Comparison of ENCODE assay signal across 8 cellular contexts in the genomic region with DNA sequence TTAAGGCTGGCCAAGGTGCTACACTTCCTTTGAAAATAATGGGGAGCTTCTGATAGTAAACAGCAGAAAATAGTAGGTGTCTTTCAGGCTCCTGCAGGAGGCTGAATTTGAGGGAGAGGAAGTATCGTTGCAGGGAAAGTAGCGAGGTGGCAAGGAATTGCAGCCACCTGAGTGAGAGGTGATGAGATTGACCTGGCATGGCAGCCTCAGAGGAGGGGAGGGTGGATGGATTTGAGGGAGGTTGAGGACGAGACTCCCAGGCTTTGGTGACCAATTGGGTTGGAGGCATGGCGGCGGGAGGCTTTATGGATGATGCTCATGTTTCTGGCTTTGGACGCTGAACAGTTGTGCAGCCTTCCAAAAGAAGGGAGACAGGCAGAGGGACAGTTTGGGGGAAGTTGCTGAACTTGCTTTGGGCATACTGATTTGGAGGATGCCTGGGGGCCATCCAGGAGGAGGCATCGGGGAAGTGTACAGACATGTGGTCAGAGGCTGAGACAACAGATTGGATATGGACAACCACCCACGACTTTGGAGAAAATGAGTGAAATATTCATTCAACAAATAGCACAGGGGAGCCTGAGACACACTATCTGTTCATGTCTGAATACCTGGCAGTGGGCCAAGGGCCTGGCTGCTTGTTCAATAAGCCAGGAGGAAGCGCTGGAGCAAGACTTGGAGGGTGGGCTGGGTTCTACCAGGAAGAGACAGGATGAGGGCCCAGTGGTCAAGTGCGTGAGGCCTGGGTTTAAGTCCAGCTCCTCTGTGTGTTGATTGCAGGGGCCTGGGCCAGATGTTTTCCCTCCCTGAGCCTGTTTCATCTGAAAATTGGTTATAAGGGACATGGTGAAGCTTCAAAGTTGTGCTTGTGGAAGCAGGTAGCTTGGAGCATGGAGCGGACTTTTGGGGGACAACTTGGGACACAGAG.
DNase-seq lines count a peak whose midpoint lies in the region; ATAC-seq and TF ChIP-seq lines count a peak whose summit lies in the region.

No MANE protein-coding gene starts in this region.

- H3K4me3 ChIP-seq in right cardiac atrium (ENCODE audit: low read length) (no peak overlapping the region), subcutaneous abdominal adipose tissue (ENCODE audit: low read depth in 1 of 5, low read length in 5 of 5) (peak overlapping the region in 1 of 5 donors; percentile 11)
- H3K4me3 ChIP-seq in CD8-positive, alpha-beta T cell (ENCODE audit: low read depth, low read length): no peak overlapping the region

- H3K9me3 ChIP-seq in right cardiac atrium (ENCODE audit: control insufficient read depth, low read length): no peaks in the 10 kb centered on the region
- H3K9me3 ChIP-seq in subcutaneous abdominal adipose tissue (ENCODE audit: control insufficient read depth in 5 of 5, low read length in 5 of 5): no peaks in the 10 kb centered on the region
- no peaks in the 10 kb centered on the region for H3K9me3 ChIP-seq in CD8-positive, alpha-beta T cell (ENCODE audit: low read length)

- peaks cover 20% of the 10 kb centered on the region for H3K4me1 ChIP-seq in right cardiac atrium (ENCODE audit: control insufficient read depth, insufficient read depth, low read length)
- H3K4me1 ChIP-seq in subcutaneous abdominal adipose tissue (ENCODE audit: control insufficient read depth in 5 of 5, insufficient read depth in 5 of 5, low read length in 5 of 5): peaks cover 17 to 60% (median 49%) of the 10 kb centered on the region in 5 donors
- no peaks in the 10 kb centered on the region for H3K4me1 ChIP-seq in CD8-positive, alpha-beta T cell (ENCODE audit: insufficient read depth, low read length)

- no peak for ATAC-seq in WTC11
- ATAC-seq in right cardiac atrium: peak; percentile 6 to 14
- no peak for ATAC-seq in HG03571 (IDR thresholded peaks at IDR 0.05; ENCODE audit: unreplicated experiment)
- no peak for ATAC-seq in CD8-positive, alpha-beta T cell
- no peak for ATAC-seq in GM19395 (IDR thresholded peaks at IDR 0.05; ENCODE audit: unreplicated experiment)

- peaks cover 32% of the 10 kb centered on the region for H3K4me1 Mint-ChIP-seq in WTC11
- peaks cover 2% of the 10 kb centered on the region for H3K4me1 Mint-ChIP-seq in CD8-positive, alpha-beta T cell (ENCODE audit: low read depth)

- H3K27ac ChIP-seq in right cardiac atrium (ENCODE audit: low read length): peak overlapping the region; percentile 97
- H3K27ac ChIP-seq in subcutaneous abdominal adipose tissue (ENCODE audit: low read depth, low read length): peak overlapping the region; percentile 99
- no peak overlapping the region for H3K27ac ChIP-seq in CD8-positive, alpha-beta T cell (ENCODE audit: low read depth, low read length)

- H3K27me3 ChIP-seq in right cardiac atrium (ENCODE audit: control insufficient read depth, insufficient read depth) (no peaks in the 10 kb centered on the region), subcutaneous abdominal adipose tissue (ENCODE audit: control insufficient read depth in 5 of 5, insufficient read depth in 4 of 5, low read length in 5 of 5) (no peaks in the 10 kb centered on the region)
- no peaks in the 10 kb centered on the region for H3K27me3 ChIP-seq in CD8-positive, alpha-beta T cell (ENCODE audit: insufficient read depth, low read length)

- TF ChIP-seq CTCF in WTC11 (IDR thresholded peaks at IDR 0.05): no peak
- TF ChIP-seq CTCF in CD8-positive, alpha-beta T cell (IDR thresholded peaks at IDR 0.05): no peak

- CTCF ChIA-PET in WTC11 (lab: Charles Lee): no interaction called here
- CTCF ChIA-PET in CD8-positive, alpha-beta T cell (lab: Charles Lee): no interaction called here

- H3K36me3 ChIP-seq in subcutaneous abdominal adipose tissue (ENCODE audit: control insufficient read depth in 5 of 5, insufficient read depth in 5 of 5, low read length in 5 of 5): no peaks in the 10 kb centered on the region
- no peaks in the 10 kb centered on the region for H3K36me3 ChIP-seq in CD8-positive, alpha-beta T cell (ENCODE audit: insufficient read depth, low read length)

- no peaks in the 10 kb centered on the region for H3K9me3 Mint-ChIP-seq in WTC11
- no peaks in the 10 kb centered on the region for H3K9me3 Mint-ChIP-seq in CD8-positive, alpha-beta T cell

- H3K27me3 Mint-ChIP-seq in WTC11 (ENCODE audit: low read depth): no peaks in the 10 kb centered on the region; the same call in 1 of the 2 replicates
- no peaks in the 10 kb centered on the region for H3K27me3 Mint-ChIP-seq in CD8-positive, alpha-beta T cell (ENCODE audit: low read depth)

- intact Hi-C loops in right cardiac atrium (cut with DNase I): loop anchor here in 3 of 4 donors (10.0 kb wide), 2 partner anchors 91 to 109 kb away; a partner anchor contains a TSS
- intact Hi-C loops in CD8-positive, alpha-beta T cell (cut with DNase I, micrococcal nuclease): no loop called here

- POLR2A ChIA-PET in WTC11 (lab: Charles Lee): no interaction called here
- POLR2A ChIA-PET in CD8-positive, alpha-beta T cell (lab: Charles Lee): no interaction called here

- 0 out of 2 replicates have a peak overlapping the region, but pooled peaks have one; percentile 44 for H3K27ac Mint-ChIP-seq in WTC11
- H3K27ac Mint-ChIP-seq in CD8-positive, alpha-beta T cell: no peak overlapping the region

- WGBS in right cardiac atrium: 53% methylated on average over 11 of the region's 11 CpGs

- H3K9ac ChIP-seq in subcutaneous abdominal adipose tissue (ENCODE audit: low read length in 5 of 5): peak overlapping the region; percentile 6 to 64 (median 15)

- peak; percentile 69 for DNase-seq in NCI-H1105 treated with DMSO at 0.1 percent for 48 hours (lab: John Stamatoyannopoulos, UW)
- DNase-seq in WTC11 (ENCODE audit: low spot score): no peak
- DNase-seq in right cardiac atrium: peak; percentile 90 to 96 (median 90)
- DNase-seq in CD8-positive, alpha-beta T cell: no peak
- DNase-seq in NAMALWA (ENCODE audit: low spot score): no peak

- H3K4me3 Mint-ChIP-seq in WTC11: no peak overlapping the region
- no peak overlapping the region for H3K4me3 Mint-ChIP-seq in CD8-positive, alpha-beta T cell

- H3K36me3 Mint-ChIP-seq in WTC11: no peaks in the 10 kb centered on the region
- no peaks in the 10 kb centered on the region for H3K36me3 Mint-ChIP-seq in CD8-positive, alpha-beta T cell

TF ChIP-seq in WTC11, 78 proteins besides CTCF, POLR2A, EP300 and RAD21:
- no peak for TF ChIP-seq NFATC4 (CRISPR knock-in tag; IDR thresholded peaks at IDR 0.05)
- no peak for TF ChIP-seq ZNF219 (CRISPR knock-in tag; IDR thresholded peaks at IDR 0.05; ENCODE audit: borderline replicate concordance)
- TF ChIP-seq, protein P1, sequence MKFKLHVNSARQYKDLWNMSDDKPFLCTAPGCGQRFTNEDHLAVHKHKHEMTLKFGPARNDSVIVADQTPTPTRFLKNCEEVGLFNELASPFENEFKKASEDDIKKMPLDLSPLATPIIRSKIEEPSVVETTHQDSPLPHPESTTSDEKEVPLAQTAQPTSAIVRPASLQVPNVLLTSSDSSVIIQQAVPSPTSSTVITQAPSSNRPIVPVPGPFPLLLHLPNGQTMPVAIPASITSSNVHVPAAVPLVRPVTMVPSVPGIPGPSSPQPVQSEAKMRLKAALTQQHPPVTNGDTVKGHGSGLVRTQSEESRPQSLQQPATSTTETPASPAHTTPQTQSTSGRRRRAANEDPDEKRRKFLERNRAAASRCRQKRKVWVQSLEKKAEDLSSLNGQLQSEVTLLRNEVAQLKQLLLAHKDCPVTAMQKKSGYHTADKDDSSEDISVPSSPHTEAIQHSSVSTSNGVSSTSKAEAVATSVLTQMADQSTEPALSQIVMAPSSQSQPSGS (CRISPR knock-in tag; IDR thresholded peaks at IDR 0.05; ENCODE audit: borderline replicate concordance, low read depth): no peak
- TF ChIP-seq, protein P2, sequence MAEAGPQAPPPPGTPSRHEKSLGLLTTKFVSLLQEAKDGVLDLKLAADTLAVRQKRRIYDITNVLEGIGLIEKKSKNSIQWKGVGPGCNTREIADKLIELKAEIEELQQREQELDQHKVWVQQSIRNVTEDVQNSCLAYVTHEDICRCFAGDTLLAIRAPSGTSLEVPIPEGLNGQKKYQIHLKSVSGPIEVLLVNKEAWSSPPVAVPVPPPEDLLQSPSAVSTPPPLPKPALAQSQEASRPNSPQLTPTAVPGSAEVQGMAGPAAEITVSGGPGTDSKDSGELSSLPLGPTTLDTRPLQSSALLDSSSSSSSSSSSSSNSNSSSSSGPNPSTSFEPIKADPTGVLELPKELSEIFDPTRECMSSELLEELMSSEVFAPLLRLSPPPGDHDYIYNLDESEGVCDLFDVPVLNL (CRISPR knock-in tag; IDR thresholded peaks at IDR 0.05; ENCODE audit: borderline replicate concordance, low read depth): no peak
- TF ChIP-seq CREM (CRISPR knock-in tag; IDR thresholded peaks at IDR 0.05): no peak
- TF ChIP-seq CBFB (CRISPR knock-in tag; IDR thresholded peaks at IDR 0.05; ENCODE audit: low read depth): no peak
- TF ChIP-seq ZNF423 (CRISPR knock-in tag; IDR thresholded peaks at IDR 0.05): no peak
- no peak for TF ChIP-seq ZNF671 (CRISPR knock-in tag; IDR thresholded peaks at IDR 0.05)
TF ChIP-seq in WTC11: peak in this region for 0.

Comparison
In these comparisons a context has a peak if more than half of its experiments do, and no peak if none do; other contexts are left out.
1. DNase-seq: peak in NCI-H1105 treated with DMSO at 0.1 percent for 48 hours (single experiment) and right cardiac atrium (3 of 3); none in WTC11 (single experiment), CD8-positive, alpha-beta T cell (0 of 7) and NAMALWA (single experiment).
2. ATAC-seq: peak in right cardiac atrium (2 of 2); none in WTC11 (single experiment), HG03571 (single experiment), CD8-positive, alpha-beta T cell (single experiment) and GM19395 (single experiment).
3. intact Hi-C loops: an anchor here in right cardiac atrium (10.0 kb wide); none called in CD8-positive, alpha-beta T cell.